ENCODE assay signal across 19 cellular contexts in genomic region chr15:24676431-24676830, GRCh38. TPM values are rescaled to one million over a fixed set of nuclear protein-coding genes. Genes with fewer than 3 reads are reported as not detected.
"Had no signal": no experiment of that assay in that cellular context is flagged by ENCODE, and none has a peak within 500 bp of the region (broad histone marks: within the 10 kb centered on the region; RNA-seq: fewer than 3 reads in every experiment).

No MANE protein-coding gene starts in this region.

- H3K36me3 ChIP-seq: adrenal gland, gastrocnemius medialis, heart right ventricle, pancreas had no signal

- ATAC-seq: activated T-cell treated with anti-CD3 and anti-CD28 coated beads, Interleukin-2, amount 50 U/mL, for 4 hours; gastrocnemius medialis; left lobe of liver; pancreas; stimulated activated effector memory CD8-positive, alpha-beta T cell treated with anti-CD3 and anti-CD28 coated beads, Interleukin-12 subunit alpha, Interleukin-12 subunit beta, amount 100 ng/mL, for 72 hours had no signal

- H3K27ac ChIP-seq: adrenal gland, gastrocnemius medialis, heart right ventricle, pancreas had no signal

- H3K4me3 Mint-ChIP-seq: activated CD4-positive, alpha-beta memory T cell treated with anti-CD3 and anti-CD28 coated beads, Interleukin-2, amount 10 ng/mL, durations not matched to agents 7 days and 5 days; activated naive CD4-positive, alpha-beta T cell treated with anti-CD3 and anti-CD28 coated beads, Interleukin-2, amount 50 U/mL, for 24 hours; activated T-cell treated with anti-CD3 and anti-CD28 coated beads, Interleukin-2, amount 50 U/mL, for 4 hours; naive B cell; stimulated activated effector memory CD8-positive, alpha-beta T cell treated with anti-CD3 and anti-CD28 coated beads, Interleukin-12 subunit alpha, Interleukin-12 subunit beta, amount 100 ng/mL, for 72 hours had no signal

- H3K27ac Mint-ChIP-seq: activated CD4-positive, alpha-beta memory T cell treated with anti-CD3 and anti-CD28 coated beads, Interleukin-2, amount 10 ng/mL, durations not matched to agents 7 days and 5 days; activated naive CD4-positive, alpha-beta T cell treated with anti-CD3 and anti-CD28 coated beads, Interleukin-2, amount 50 U/mL, for 24 hours; naive B cell; stimulated activated effector memory CD8-positive, alpha-beta T cell treated with anti-CD3 and anti-CD28 coated beads, Interleukin-12 subunit alpha, Interleukin-12 subunit beta, amount 100 ng/mL, for 72 hours had no signal

- H3K4me1 ChIP-seq: adrenal gland, gastrocnemius medialis, heart right ventricle, pancreas had no signal

- DNase-seq: activated CD4-positive, alpha-beta memory T cell treated with anti-CD3 and anti-CD28 coated beads, Interleukin-2, amount 10 ng/mL, durations not matched to agents 7 days and 5 days; activated CD4-positive, alpha-beta T cell treated with anti-CD3 and anti-CD28 coated beads for 4 hours; activated effector memory CD4-positive, alpha-beta T cell treated with Interleukin-2 at 50 U/mL for 16 hours; activated T-cell treated with anti-CD3 and anti-CD28 coated beads, Interleukin-2, amount 50 U/mL, for 4 hours; adrenal gland; erythroblast; gastrocnemius medialis; heart right ventricle; naive B cell; stimulated activated CD4-positive, alpha-beta T cell treated with anti-CD3 and anti-CD28 coated beads, Interleukin-12 subunit alpha, Interleukin-12 subunit beta, amount 100 ng/mL, for 4 hours; stimulated activated CD4-positive, alpha-beta T cell treated with anti-CD3 and anti-CD28 coated beads, Interleukin-2, amount 100 ng/mL, for 24 hours had no signal

- H3K27me3 Mint-ChIP-seq: activated CD4-positive, alpha-beta memory T cell treated with anti-CD3 and anti-CD28 coated beads, Interleukin-2, amount 10 ng/mL, durations not matched to agents 7 days and 5 days; activated naive CD4-positive, alpha-beta T cell treated with anti-CD3 and anti-CD28 coated beads, Interleukin-2, amount 50 U/mL, for 24 hours; naive B cell had no signal

- H3K4me1 Mint-ChIP-seq: activated CD4-positive, alpha-beta memory T cell treated with anti-CD3 and anti-CD28 coated beads, Interleukin-2, amount 10 ng/mL, durations not matched to agents 7 days and 5 days; activated naive CD4-positive, alpha-beta T cell treated with anti-CD3 and anti-CD28 coated beads, Interleukin-2, amount 50 U/mL, for 24 hours; naive B cell; stimulated activated effector memory CD8-positive, alpha-beta T cell treated with anti-CD3 and anti-CD28 coated beads, Interleukin-12 subunit alpha, Interleukin-12 subunit beta, amount 100 ng/mL, for 72 hours had no signal

- H3K9me3 ChIP-seq: adrenal gland, gastrocnemius medialis, pancreas had no signal

- H3K27me3 ChIP-seq: adrenal gland, gastrocnemius medialis, heart right ventricle, pancreas had no signal

- H3K36me3 Mint-ChIP-seq: stimulated activated effector memory CD8-positive, alpha-beta T cell treated with anti-CD3 and anti-CD28 coated beads, Interleukin-12 subunit alpha, Interleukin-12 subunit beta, amount 100 ng/mL, for 72 hours had no signal

- H3K4me3 ChIP-seq: adrenal gland, gastrocnemius medialis, heart right ventricle, pancreas had no signal

RNA-seq across cellular contexts. Expression of gene NPAP1, which starts 0.9 kb away (rescaled TPM):
- total RNA-seq: activated CD4-positive, alpha-beta memory T cell treated with anti-CD3 and anti-CD28 coated beads, Interleukin-2, amount 10 ng/mL, durations not matched to agents 7 days and 5 days; activated T-cell treated with anti-CD3 and anti-CD28 coated beads, Interleukin-2, amount 50 U/mL, for 4 hours; chondrocyte; dermis microvascular lymphatic vessel endothelial cell; gastrocnemius medialis; lung microvascular endothelial cell; mononuclear cell had no signal
